Comparison of ENCODE assay signal across 15 cellular contexts in the genomic region with DNA sequence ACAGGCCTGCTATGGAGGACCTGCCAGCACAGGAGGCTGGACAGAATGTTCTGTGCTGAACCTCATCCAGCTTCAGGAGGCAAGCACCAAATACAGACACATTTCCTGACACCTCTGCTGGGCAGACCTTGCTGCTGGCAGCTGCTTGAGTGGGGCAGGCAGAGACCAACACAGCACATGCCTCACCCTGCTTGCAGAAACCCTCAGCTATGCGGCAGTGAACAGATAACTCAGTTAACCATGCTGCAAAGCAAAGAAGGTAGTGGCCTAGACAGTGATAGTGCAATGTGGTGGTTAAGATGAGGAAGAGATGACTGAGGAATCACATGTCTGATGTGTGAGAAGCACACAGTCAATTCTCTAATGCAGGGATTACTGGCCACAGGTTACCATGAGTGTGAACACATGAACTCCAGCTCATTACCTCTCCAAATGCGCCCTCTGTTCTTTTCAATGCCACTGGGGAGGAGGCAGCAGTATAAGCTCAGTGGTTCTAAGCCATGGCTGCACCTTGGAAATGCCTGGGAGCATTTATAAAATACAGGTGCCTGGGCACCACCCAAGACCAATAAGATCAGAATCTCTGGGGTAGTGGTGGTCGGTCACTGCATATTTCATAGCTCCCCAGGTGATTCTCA.
DNase-seq lines count a peak whose midpoint lies in the region; ATAC-seq and TF ChIP-seq lines count a peak whose summit lies in the region.
"Had no signal": no experiment of that assay in that cellular context is flagged by ENCODE, and none has a peak within 500 bp of the region (broad histone marks: within the 10 kb centered on the region; RNA-seq: fewer than 3 reads in every experiment).

No MANE protein-coding gene starts in this region.

- no peak for DNase-seq in activated CD8-positive, alpha-beta T cell treated with anti-CD3 and anti-CD28 coated beads, Interleukin-2, amount 10 ng/mL, durations not matched to agents 7 days and 5 days
- no peak for DNase-seq in activated CD8-positive, alpha-beta T cell treated with anti-CD3 and anti-CD28 coated beads for 36 hours
- DNase-seq in epithelial cell of prostate (ENCODE audit: low read depth, low spot score) = peak; percentile 40
- DNase-seq in right cardiac atrium = peak; percentile 34 to 80 (median 77)
- no peak for DNase-seq in HK-2 (ENCODE audit: unreplicated experiment)
- DNase-seq in activated CD4-positive, alpha-beta T cell treated with anti-CD3 and anti-CD28 coated beads, Interleukin-2, amount 10 ng/mL, durations not matched to agents 24 days and 14 days = no peak
- DNase-seq: CD8-positive, alpha-beta memory T cell; HFFc6; KG1; NCI-H1092; NCI-H1694 had no signal

- H3K27me3 Mint-ChIP-seq in activated CD8-positive, alpha-beta T cell treated with anti-CD3 and anti-CD28 coated beads, Interleukin-2, amount 10 ng/mL, durations not matched to agents 7 days and 5 days (ENCODE audit: low read depth) = no peaks in the 10 kb centered on the region
- H3K27me3 Mint-ChIP-seq in activated CD8-positive, alpha-beta T cell treated with anti-CD3 and anti-CD28 coated beads for 36 hours = peaks cover 6% of the 10 kb centered on the region
- no peaks in the 10 kb centered on the region for H3K27me3 Mint-ChIP-seq in activated CD4-positive, alpha-beta T cell treated with anti-CD3 and anti-CD28 coated beads, Interleukin-2, amount 10 ng/mL, durations not matched to agents 24 days and 14 days

- H3K4me3 Mint-ChIP-seq in activated CD8-positive, alpha-beta T cell treated with anti-CD3 and anti-CD28 coated beads, Interleukin-2, amount 10 ng/mL, durations not matched to agents 7 days and 5 days = no peak overlapping the region
- no peak overlapping the region for H3K4me3 Mint-ChIP-seq in activated CD8-positive, alpha-beta T cell treated with anti-CD3 and anti-CD28 coated beads for 36 hours
- no peak overlapping the region for H3K4me3 Mint-ChIP-seq in activated CD4-positive, alpha-beta T cell treated with anti-CD3 and anti-CD28 coated beads, Interleukin-2, amount 10 ng/mL, durations not matched to agents 24 days and 14 days
- H3K4me3 Mint-ChIP-seq: CD8-positive, alpha-beta memory T cell; HFFc6 had no signal

- intact Hi-C loops in activated CD8-positive, alpha-beta T cell treated with anti-CD3 and anti-CD28 coated beads for 36 hours (cut with micrococcal nuclease) = no loop called here
- intact Hi-C loops in right cardiac atrium (cut with DNase I) = no loop called here
- intact Hi-C loops in activated CD4-positive, alpha-beta T cell treated with anti-CD3 and anti-CD28 coated beads, Interleukin-2, amount 10 ng/mL, durations not matched to agents 24 days and 14 days (cut with micrococcal nuclease) = no loop called here

- H3K27ac Mint-ChIP-seq in activated CD8-positive, alpha-beta T cell treated with anti-CD3 and anti-CD28 coated beads, Interleukin-2, amount 10 ng/mL, durations not matched to agents 7 days and 5 days = no peak overlapping the region
- H3K27ac Mint-ChIP-seq in activated CD8-positive, alpha-beta T cell treated with anti-CD3 and anti-CD28 coated beads for 36 hours = no peak overlapping the region
- H3K27ac Mint-ChIP-seq in activated CD4-positive, alpha-beta T cell treated with anti-CD3 and anti-CD28 coated beads, Interleukin-2, amount 10 ng/mL, durations not matched to agents 24 days and 14 days = no peak overlapping the region
- H3K27ac Mint-ChIP-seq: CD8-positive, alpha-beta memory T cell; HFFc6 had no signal

- no peaks in the 10 kb centered on the region for H3K4me1 Mint-ChIP-seq in activated CD8-positive, alpha-beta T cell treated with anti-CD3 and anti-CD28 coated beads, Interleukin-2, amount 10 ng/mL, durations not matched to agents 7 days and 5 days (ENCODE audit: low read depth)
- no peaks in the 10 kb centered on the region for H3K4me1 Mint-ChIP-seq in activated CD8-positive, alpha-beta T cell treated with anti-CD3 and anti-CD28 coated beads for 36 hours (ENCODE audit: low read depth)
- H3K4me1 Mint-ChIP-seq in activated CD4-positive, alpha-beta T cell treated with anti-CD3 and anti-CD28 coated beads, Interleukin-2, amount 10 ng/mL, durations not matched to agents 24 days and 14 days = no peaks in the 10 kb centered on the region
- H3K4me1 Mint-ChIP-seq: CD8-positive, alpha-beta memory T cell had no signal

- H3K9me3 Mint-ChIP-seq in activated CD8-positive, alpha-beta T cell treated with anti-CD3 and anti-CD28 coated beads, Interleukin-2, amount 10 ng/mL, durations not matched to agents 7 days and 5 days (ENCODE audit: insufficient read depth) = no peaks in the 10 kb centered on the region
- no peaks in the 10 kb centered on the region for H3K9me3 Mint-ChIP-seq in activated CD8-positive, alpha-beta T cell treated with anti-CD3 and anti-CD28 coated beads for 36 hours
- H3K9me3 Mint-ChIP-seq in activated CD4-positive, alpha-beta T cell treated with anti-CD3 and anti-CD28 coated beads, Interleukin-2, amount 10 ng/mL, durations not matched to agents 24 days and 14 days = no peaks in the 10 kb centered on the region

- no peaks in the 10 kb centered on the region for H3K27me3 ChIP-seq in right cardiac atrium (ENCODE audit: control insufficient read depth, insufficient read depth)

- H3K4me3 ChIP-seq in right cardiac atrium (ENCODE audit: low read length) = no peak overlapping the region

- H3K9me3 ChIP-seq in right cardiac atrium (ENCODE audit: control insufficient read depth, low read length) = no peaks in the 10 kb centered on the region

- POLR2A ChIA-PET in activated CD8-positive, alpha-beta T cell treated with anti-CD3 and anti-CD28 coated beads, Interleukin-2, amount 10 ng/mL, durations not matched to agents 7 days and 5 days (lab: Charles Lee) = no interaction called here
- POLR2A ChIA-PET in activated CD8-positive, alpha-beta T cell treated with anti-CD3 and anti-CD28 coated beads for 36 hours (lab: Charles Lee) = no interaction called here

- H3K36me3 Mint-ChIP-seq in activated CD8-positive, alpha-beta T cell treated with anti-CD3 and anti-CD28 coated beads, Interleukin-2, amount 10 ng/mL, durations not matched to agents 7 days and 5 days (ENCODE audit: low read depth) = no peaks in the 10 kb centered on the region
- no peaks in the 10 kb centered on the region for H3K36me3 Mint-ChIP-seq in activated CD8-positive, alpha-beta T cell treated with anti-CD3 and anti-CD28 coated beads for 36 hours (ENCODE audit: low read depth)
- H3K36me3 Mint-ChIP-seq in activated CD4-positive, alpha-beta T cell treated with anti-CD3 and anti-CD28 coated beads, Interleukin-2, amount 10 ng/mL, durations not matched to agents 24 days and 14 days (ENCODE audit: low read depth) = no peaks in the 10 kb centered on the region
- H3K36me3 Mint-ChIP-seq: CD8-positive, alpha-beta memory T cell had no signal

- H3K27ac ChIP-seq in epithelial cell of prostate (no peak overlapping the region), right cardiac atrium (ENCODE audit: low read length) (peak overlapping the region; percentile 83), temporal lobe (ENCODE audit: low read depth, low read length) (peak overlapping the region; percentile 6)
- H3K27ac ChIP-seq: 22Rv1, HL-60 had no signal

- TF ChIP-seq CTCF in activated CD8-positive, alpha-beta T cell treated with anti-CD3 and anti-CD28 coated beads for 36 hours (IDR thresholded peaks at IDR 0.05) = no peak

- no peaks in the 10 kb centered on the region for H3K4me1 ChIP-seq in right cardiac atrium (ENCODE audit: control insufficient read depth, insufficient read depth, low read length)

- CTCF ChIA-PET in activated CD8-positive, alpha-beta T cell treated with anti-CD3 and anti-CD28 coated beads, Interleukin-2, amount 10 ng/mL, durations not matched to agents 7 days and 5 days (lab: Charles Lee) = interaction anchor here (1.2 kb wide), 1 partner anchor 8 kb away, joined by 3 read pairs; no protein-coding TSS in a partner anchor
- CTCF ChIA-PET in activated CD8-positive, alpha-beta T cell treated with anti-CD3 and anti-CD28 coated beads for 36 hours (lab: Charles Lee) = no interaction called here

- WGBS in right cardiac atrium = 74% methylated on average over 3 of the region's 3 CpGs

- peak; percentile 11 for ATAC-seq in activated CD8-positive, alpha-beta T cell treated with anti-CD3 and anti-CD28 coated beads, Interleukin-2, amount 10 ng/mL, durations not matched to agents 7 days and 5 days
- ATAC-seq in activated CD8-positive, alpha-beta T cell treated with anti-CD3 and anti-CD28 coated beads for 36 hours = no peak
- peak; percentile 92 to 93 for ATAC-seq in right cardiac atrium
- no peak for ATAC-seq in GM19023 (IDR thresholded peaks at IDR 0.05; ENCODE audit: unreplicated experiment)

Comparison
In these comparisons a context has a peak if more than half of its experiments do, and no peak if none do; other contexts are left out.
1. ATAC-seq: peak in activated CD8-positive, alpha-beta T cell treated with anti-CD3 and anti-CD28 coated beads, Interleukin-2, amount 10 ng/mL, durations not matched to agents 7 days and 5 days (single experiment) and right cardiac atrium (2 of 2); none in activated CD8-positive, alpha-beta T cell treated with anti-CD3 and anti-CD28 coated beads for 36 hours (single experiment) and GM19023 (single experiment).
2. DNase-seq: peak in epithelial cell of prostate (single experiment) and right cardiac atrium (3 of 3); none in activated CD8-positive, alpha-beta T cell treated with anti-CD3 and anti-CD28 coated beads, Interleukin-2, amount 10 ng/mL, durations not matched to agents 7 days and 5 days (single experiment), activated CD8-positive, alpha-beta T cell treated with anti-CD3 and anti-CD28 coated beads for 36 hours (single experiment), HK-2 (single experiment) and activated CD4-positive, alpha-beta T cell treated with anti-CD3 and anti-CD28 coated beads, Interleukin-2, amount 10 ng/mL, durations not matched to agents 24 days and 14 days (single experiment).